Comparison of ENCODE assay signal across 9 cellular contexts in genomic region chr1:198669023-198669698, GRCh38. TPM values are rescaled to one million over a fixed set of nuclear protein-coding genes. Genes with fewer than 3 reads are reported as not detected.
A peak's percentile ranks its signal among the peaks of the same experiment; 100 is the strongest.
DNase-seq lines count a peak whose midpoint lies in the region; ATAC-seq and TF ChIP-seq lines count a peak whose summit lies in the region.
"Had no signal": no experiment of that assay in that cellular context is flagged by ENCODE, and none has a peak within 500 bp of the region (broad histone marks: within the 10 kb centered on the region; RNA-seq: fewer than 3 reads in every experiment).

No MANE protein-coding gene starts in this region.

- H4K20me1 ChIP-seq in SK-N-SH (ENCODE audit: insufficient read depth): no peaks in the 10 kb centered on the region

- TF ChIP-seq RAD21 in SK-N-SH (IDR thresholded peaks at IDR 0.05; ENCODE audit: low read length): no peak

- POLR2A ChIA-PET in SK-N-SH (lab: Yijun Ruan, JAX): no interaction called here

- ATAC-seq in GM19025 (IDR thresholded peaks at IDR 0.05; ENCODE audit: low read depth, unreplicated experiment): peak; percentile 84
- peak; percentile 93 for ATAC-seq in HG03108 (IDR thresholded peaks at IDR 0.05; ENCODE audit: unreplicated experiment)
- ATAC-seq in upper lobe of right lung: peak; percentile 68

- peak overlapping the region; percentile 83 to 88 for H3K27ac ChIP-seq in SK-N-SH (ENCODE audit: low read depth in 2 of 2, low read length in 1 of 2)
- H3K27ac ChIP-seq in epithelial cell of prostate: no peak overlapping the region
- H3K27ac ChIP-seq in upper lobe of right lung: peak overlapping the region; percentile 27
- H3K27ac ChIP-seq in vagina: no peak overlapping the region

- peaks cover 11 to 38% of the 10 kb centered on the region in 2 experiments; a peak in 3 of 4 replicates for H3K4me1 ChIP-seq in SK-N-SH (ENCODE audit: control insufficient read depth in 1 of 2, insufficient read depth in 2 of 2, low read depth in 1 of 2, low read length in 1 of 2)
- no peaks in the 10 kb centered on the region for H3K4me1 ChIP-seq in upper lobe of right lung
- H3K4me1 ChIP-seq in vagina: no peaks in the 10 kb centered on the region

- peak; percentile 64 to 100 for TF ChIP-seq EP300 in SK-N-SH (IDR thresholded peaks at IDR 0.05; ENCODE audit: borderline replicate concordance in 1 of 2, low read depth in 1 of 2, low read length in 1 of 2)

- no peak for TF ChIP-seq POLR2A in vagina (IDR thresholded peaks at IDR 0.05)

- no peaks in the 10 kb centered on the region for H3K27me3 ChIP-seq in SK-N-SH (ENCODE audit: insufficient read depth)
- H3K27me3 ChIP-seq in upper lobe of right lung: no peaks in the 10 kb centered on the region
- H3K27me3 ChIP-seq in vagina: no peaks in the 10 kb centered on the region

- CTCF ChIA-PET in SK-N-SH (lab: Yijun Ruan, JAX): interaction anchor here (0.7 to 1.6 kb wide), 3 partner anchors 15 to 546 kb away, joined by 3 read pairs; no protein-coding TSS in a partner anchor

- H3K4me3 ChIP-seq in SK-N-SH (ENCODE audit: low read depth in 2 of 2, low read length in 1 of 2) (no peak overlapping the region), upper lobe of right lung (no peak overlapping the region), vagina (no peak overlapping the region)

- DNase-seq in AG09319 (ENCODE audit: extremely low read depth, low read depth) (peak; percentile 64), SK-N-SH (peak; percentile 22), epithelial cell of prostate (ENCODE audit: low read depth, low spot score) (peak; percentile 64), upper lobe of right lung (no peak), DMS79 treated with DMSO at 0.1 percent for 48 hours (lab: John Stamatoyannopoulos, UW) (no peak), vagina (ENCODE audit: extremely low spot score in 2 of 2) (no peak)
- DNase-seq: left cardiac atrium had no signal

- peaks cover 44% of the 10 kb centered on the region for H3F3A ChIP-seq in SK-N-SH (replicated peaks; ENCODE audit: insufficient read depth)

- intact Hi-C loops in upper lobe of right lung (cut with DNase I): no loop called here
- intact Hi-C loops in vagina (cut with DNase I): no loop called here

- no peaks in the 10 kb centered on the region for H3K36me3 ChIP-seq in SK-N-SH (replicated peaks in 1 of 2; ENCODE audit: control insufficient read depth in 1 of 2, insufficient read depth in 2 of 2, low read length in 1 of 2)
- no peaks in the 10 kb centered on the region for H3K36me3 ChIP-seq in upper lobe of right lung
- H3K36me3 ChIP-seq in vagina: no peaks in the 10 kb centered on the region

- WGBS in SK-N-SH (ENCODE audit: low lambda C conversion rate): 46% methylated on average over 5 of the region's 5 CpGs

- peak overlapping the region; percentile 38 for H3K9ac ChIP-seq in SK-N-SH

- no peaks in the 10 kb centered on the region for H3K79me2 ChIP-seq in SK-N-SH (ENCODE audit: insufficient read depth)

- peak overlapping the region; percentile 22; the same call in 1 of the 2 replicates for H3K4me2 ChIP-seq in SK-N-SH

- TF ChIP-seq CTCF in AG09319 (IDR thresholded peaks at IDR 0.05; ENCODE audit: low read depth, low read length) (no peak), SK-N-SH (IDR thresholded peaks at IDR 0.05) (no peak), upper lobe of right lung (IDR thresholded peaks at IDR 0.05) (no peak), vagina (IDR thresholded peaks at IDR 0.05) (no peak)

- H2AFZ ChIP-seq in SK-N-SH (ENCODE audit: low read depth): peak overlapping the region; percentile 1; the same call in 1 of the 2 replicates

- H3K9me2 ChIP-seq in SK-N-SH: no peaks in the 10 kb centered on the region

- H3K9me3 ChIP-seq in SK-N-SH (no peaks in the 10 kb centered on the region), upper lobe of right lung (no peaks in the 10 kb centered on the region), vagina (no peaks in the 10 kb centered on the region)

TF ChIP-seq in SK-N-SH, 30 proteins besides CTCF, POLR2A, EP300 and RAD21 (continues in another document):
- TF ChIP-seq TCF12 (IDR thresholded peaks at IDR 0.05) (peak; percentile 100), PBX3 (IDR thresholded peaks at IDR 0.05) (peak; percentile 98), FOSL2 (IDR thresholded peaks at IDR 0.05; ENCODE audit: borderline replicate concordance, low read depth) (peak; percentile 97), SMC3 (IDR thresholded peaks at IDR 0.05; ENCODE audit: low read depth, low read length) (no peak), USF1 (IDR thresholded peaks at IDR 0.05; ENCODE audit: borderline replicate concordance, low read depth) (0 out of 2 replicates have a peak, but pooled peaks have one; percentile 22), EZH2phosphoT487 (IDR thresholded peaks at IDR 0.05; ENCODE audit: borderline replicate concordance, low read depth) (no peak), ZBTB33 (IDR thresholded peaks at IDR 0.05; ENCODE audit: borderline replicate concordance, low read depth) (peak; percentile 89), JUND (IDR thresholded peaks at IDR 0.05) (peak; percentile 98), IRF3 (IDR thresholded peaks at IDR 0.05; ENCODE audit: low read depth, low read length) (no peak), POLR2AphosphoS5 (IDR thresholded peaks at IDR 0.05; ENCODE audit: low read depth, low read length) (peak; percentile 95), NRF1 (IDR thresholded peaks at IDR 0.05; ENCODE audit: low read depth, low read length) (no peak), RXRA (IDR thresholded peaks at IDR 0.05; ENCODE audit: borderline replicate concordance, low read depth) (peak; percentile 96), RCOR1 (IDR thresholded peaks at IDR 0.05; ENCODE audit: low read length) (peak; percentile 73), GATA2 (CRISPR knock-in tag; IDR thresholded peaks at IDR 0.05) (no peak), RFX5 (IDR thresholded peaks at IDR 0.05; ENCODE audit: low read length) (no peak), ELF1 (IDR thresholded peaks at IDR 0.05) (no peak), YY1 (IDR thresholded peaks at IDR 0.05; ENCODE audit: low read depth) (peak; percentile 52; the same call in 1 of the 2 replicates), SIN3A (IDR thresholded peaks at IDR 0.05; ENCODE audit: borderline replicate concordance, low read depth, low read length) (peak; percentile 74)

RNA-seq across cellular contexts. Expression of gene PTPRC, which starts 30.3 kb away (rescaled TPM):
- 0.03 and 0.11 TPM in 2 replicates for polyA plus RNA-seq in SK-N-SH (2012; rRNA removed)
- polyA plus RNA-seq in SK-N-SH (2012; cell fraction: cytosol; rRNA removed): 0.05 and 0.06 TPM in 2 replicates
- 0.10 TPM in 1 of 2 replicates, not detected in the other for polyA plus RNA-seq in SK-N-SH (2012; cell fraction: nucleus; rRNA removed)
- total RNA-seq in upper lobe of right lung: 127 TPM
- 33.4 TPM for total RNA-seq in vagina

Comparison
In these comparisons a context has a peak if more than half of its experiments do, and no peak if none do; other contexts are left out.
1. DNase-seq: peak in AG09319 (single experiment), SK-N-SH (single experiment) and epithelial cell of prostate (single experiment); none in upper lobe of right lung (single experiment), DMS79 treated with DMSO at 0.1 percent for 48 hours (single experiment) and vagina (0 of 2).
2. H3K27ac ChIP-seq: peak in SK-N-SH (2 of 2) and upper lobe of right lung (single experiment); none in epithelial cell of prostate (single experiment) and vagina (single experiment).
3. Peak in every context shown above with its lines, with median percentiles within 50 percentile points of each other: ATAC-seq.